Comparison of ENCODE assay signal across 1 cellular context in the genomic region with DNA sequence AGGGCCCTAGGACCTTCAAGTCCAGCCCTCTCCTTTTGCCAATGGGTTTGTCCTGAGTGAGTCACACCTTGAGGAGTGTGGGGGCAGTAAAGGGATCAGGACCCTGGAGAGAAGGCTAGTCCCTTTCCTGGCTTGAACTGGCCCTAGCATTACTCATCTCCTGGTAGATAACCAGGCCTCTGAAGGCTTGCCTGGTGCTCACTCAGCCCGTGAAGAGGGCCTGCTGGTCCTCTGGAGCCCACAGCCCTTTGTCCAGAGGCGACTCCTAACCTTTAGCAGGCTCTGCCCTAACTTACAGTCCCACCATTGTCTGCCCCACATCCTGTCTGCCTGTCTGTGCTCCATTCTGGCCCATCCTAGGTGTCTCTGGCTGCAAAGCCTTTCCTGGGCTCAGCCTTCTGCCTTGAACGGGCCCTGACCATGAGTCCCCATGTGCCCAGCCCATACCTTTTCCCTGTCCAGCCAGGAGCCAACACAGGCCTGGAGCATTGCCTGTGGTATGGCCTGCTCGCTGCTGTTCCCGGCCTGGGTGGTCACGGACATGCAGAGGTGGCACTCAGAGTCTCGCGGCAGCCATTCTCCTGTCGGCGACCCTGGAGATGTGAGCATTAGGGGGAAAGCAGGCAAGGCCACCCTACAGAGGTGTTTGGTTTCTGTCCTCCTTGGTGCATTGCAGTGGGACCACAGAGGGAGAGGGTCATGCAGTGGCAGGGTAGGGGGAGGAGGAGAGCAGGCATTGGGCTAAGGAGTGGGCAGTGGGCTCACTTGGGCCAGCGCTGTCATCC.
A peak's percentile ranks its signal among the peaks of the same experiment; 100 is the strongest.
TF ChIP-seq lines count a peak whose summit lies in the region.

No MANE protein-coding gene starts in this region.

TF ChIP-seq in K562, 482 proteins besides CTCF, POLR2A, EP300 and RAD21:
- TF ChIP-seq ZFP30 (CRISPR knock-in tag; IDR thresholded peaks at IDR 0.05; ENCODE audit: borderline replicate concordance) (no peak), EHMT2 (IDR thresholded peaks at IDR 0.05) (peak; percentile 94), JUND (IDR thresholded peaks at IDR 0.05; ENCODE audit: borderline replicate concordance, low read depth, low read length) (peak; percentile 84), JUND (tag; IDR thresholded peaks at IDR 0.05; ENCODE audit: borderline replicate concordance, low read depth, low read length) (peak; percentile 48; the same call in 2 of the 3 replicates), TEAD4 (IDR thresholded peaks at IDR 0.05; ENCODE audit: low read length) (no peak), TEAD4 (CRISPR knock-in tag; IDR thresholded peaks at IDR 0.05; ENCODE audit: borderline replicate concordance) (no peak), CBFA2T2 (conservative IDR thresholded peaks at IDR 0.05) (0 out of 2 replicates have a peak, but pooled peaks have one; percentile 5), NEUROD1 (IDR thresholded peaks at IDR 0.05; ENCODE audit: borderline replicate concordance, low read depth, low read length, partially characterized antibody) (peak; percentile 4), RCOR1 (IDR thresholded peaks at IDR 0.05; ENCODE audit: borderline replicate concordance in 1 of 2, low read depth in 2 of 2, low read length in 2 of 2) (peak in 1 of 2 experiments; percentile 26; a peak in 1 of 4 replicates), FOSL1 (tag; conservative IDR thresholded peaks at IDR 0.05) (peak; percentile 89), DPF2 (IDR thresholded peaks at IDR 0.05) (peak; percentile 66), POLR3G (IDR thresholded peaks at IDR 0.05; ENCODE audit: extremely low read depth, insufficient read length, insufficient replicate concordance) (no peak), ZNF717 (CRISPR knock-in tag; IDR thresholded peaks at IDR 0.05) (no peak), TAF9B (IDR thresholded peaks at IDR 0.05; ENCODE audit: partially characterized antibody) (no peak), CBFA2T3 (IDR thresholded peaks at IDR 0.05) (peak; percentile 45), ZZZ3 (IDR thresholded peaks at IDR 0.05) (no peak), TCF3 (CRISPR knock-in tag; IDR thresholded peaks at IDR 0.05) (peak; percentile 36; the same call in 1 of the 2 replicates), HNRNPK (IDR thresholded peaks at IDR 0.05; ENCODE audit: low read depth, low read length, poor library complexity, severe bottlenecking) (no peak), RBM25 (IDR thresholded peaks at IDR 0.05; ENCODE audit: low read depth, low read length, severe bottlenecking) (no peak), ERF (CRISPR knock-in tag; IDR thresholded peaks at IDR 0.05) (no peak), ZBTB7A (IDR thresholded peaks at IDR 0.05; ENCODE audit: borderline replicate concordance, control insufficient read depth, low read depth, low read length) (peak; percentile 60; the same call in 1 of the 2 replicates), RUNX1 (IDR thresholded peaks at IDR 0.05; ENCODE audit: low read depth) (no peak), EGR1 (conservative IDR thresholded peaks at IDR 0.05) (peak; percentile 74), MIER1 (IDR thresholded peaks at IDR 0.05; ENCODE audit: low read depth) (peak; percentile 89), ARID1B (IDR thresholded peaks at IDR 0.05) (peak; percentile 60), ZNF324 (CRISPR knock-in tag; IDR thresholded peaks at IDR 0.05) (no peak), JUN (IDR thresholded peaks at IDR 0.05; ENCODE audit: borderline replicate concordance, low read depth, low read length) (peak; percentile 58; the same call in 1 of the 2 replicates), JUN (CRISPR knock-in tag; IDR thresholded peaks at IDR 0.05; ENCODE audit: borderline replicate concordance) (no peak), ZNF644 (tag; IDR thresholded peaks at IDR 0.05; ENCODE audit: low read depth) (no peak), SMARCE1 (IDR thresholded peaks at IDR 0.05) (peak; percentile 70; the same call in 1 of the 2 replicates)
- TF ChIP-seq, protein P1, sequence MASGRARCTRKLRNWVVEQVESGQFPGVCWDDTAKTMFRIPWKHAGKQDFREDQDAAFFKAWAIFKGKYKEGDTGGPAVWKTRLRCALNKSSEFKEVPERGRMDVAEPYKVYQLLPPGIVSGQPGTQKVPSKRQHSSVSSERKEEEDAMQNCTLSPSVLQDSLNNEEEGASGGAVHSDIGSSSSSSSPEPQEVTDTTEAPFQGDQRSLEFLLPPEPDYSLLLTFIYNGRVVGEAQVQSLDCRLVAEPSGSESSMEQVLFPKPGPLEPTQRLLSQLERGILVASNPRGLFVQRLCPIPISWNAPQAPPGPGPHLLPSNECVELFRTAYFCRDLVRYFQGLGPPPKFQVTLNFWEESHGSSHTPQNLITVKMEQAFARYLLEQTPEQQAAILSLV (tag; IDR thresholded peaks at IDR 0.05) = no peak
- TF ChIP-seq, protein P2, sequence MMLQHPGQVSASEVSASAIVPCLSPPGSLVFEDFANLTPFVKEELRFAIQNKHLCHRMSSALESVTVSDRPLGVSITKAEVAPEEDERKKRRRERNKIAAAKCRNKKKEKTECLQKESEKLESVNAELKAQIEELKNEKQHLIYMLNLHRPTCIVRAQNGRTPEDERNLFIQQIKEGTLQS (IDR thresholded peaks at IDR 0.05) = peak; percentile 79
- TF ChIP-seq, protein P2 (CRISPR knock-in tag; conservative IDR thresholded peaks at IDR 0.05) = no peak
- TF ChIP-seq, protein P3, sequence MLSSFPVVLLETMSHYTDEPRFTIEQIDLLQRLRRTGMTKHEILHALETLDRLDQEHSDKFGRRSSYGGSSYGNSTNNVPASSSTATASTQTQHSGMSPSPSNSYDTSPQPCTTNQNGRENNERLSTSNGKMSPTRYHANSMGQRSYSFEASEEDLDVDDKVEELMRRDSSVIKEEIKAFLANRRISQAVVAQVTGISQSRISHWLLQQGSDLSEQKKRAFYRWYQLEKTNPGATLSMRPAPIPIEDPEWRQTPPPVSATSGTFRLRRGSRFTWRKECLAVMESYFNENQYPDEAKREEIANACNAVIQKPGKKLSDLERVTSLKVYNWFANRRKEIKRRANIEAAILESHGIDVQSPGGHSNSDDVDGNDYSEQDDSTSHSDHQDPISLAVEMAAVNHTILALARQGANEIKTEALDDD (IDR thresholded peaks at IDR 0.05) = peak; percentile 62; the same call in 1 of the 2 replicates
- TF ChIP-seq, protein P4, sequence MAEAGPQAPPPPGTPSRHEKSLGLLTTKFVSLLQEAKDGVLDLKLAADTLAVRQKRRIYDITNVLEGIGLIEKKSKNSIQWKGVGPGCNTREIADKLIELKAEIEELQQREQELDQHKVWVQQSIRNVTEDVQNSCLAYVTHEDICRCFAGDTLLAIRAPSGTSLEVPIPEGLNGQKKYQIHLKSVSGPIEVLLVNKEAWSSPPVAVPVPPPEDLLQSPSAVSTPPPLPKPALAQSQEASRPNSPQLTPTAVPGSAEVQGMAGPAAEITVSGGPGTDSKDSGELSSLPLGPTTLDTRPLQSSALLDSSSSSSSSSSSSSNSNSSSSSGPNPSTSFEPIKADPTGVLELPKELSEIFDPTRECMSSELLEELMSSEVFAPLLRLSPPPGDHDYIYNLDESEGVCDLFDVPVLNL (CRISPR knock-in tag; IDR thresholded peaks at IDR 0.05; ENCODE audit: low read depth) = no peak
- TF ChIP-seq, protein P5, sequence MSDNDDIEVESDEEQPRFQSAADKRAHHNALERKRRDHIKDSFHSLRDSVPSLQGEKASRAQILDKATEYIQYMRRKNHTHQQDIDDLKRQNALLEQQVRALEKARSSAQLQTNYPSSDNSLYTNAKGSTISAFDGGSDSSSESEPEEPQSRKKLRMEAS (CRISPR knock-in tag; IDR thresholded peaks at IDR 0.05) = peak; percentile 52
- TF ChIP-seq, protein P6, sequence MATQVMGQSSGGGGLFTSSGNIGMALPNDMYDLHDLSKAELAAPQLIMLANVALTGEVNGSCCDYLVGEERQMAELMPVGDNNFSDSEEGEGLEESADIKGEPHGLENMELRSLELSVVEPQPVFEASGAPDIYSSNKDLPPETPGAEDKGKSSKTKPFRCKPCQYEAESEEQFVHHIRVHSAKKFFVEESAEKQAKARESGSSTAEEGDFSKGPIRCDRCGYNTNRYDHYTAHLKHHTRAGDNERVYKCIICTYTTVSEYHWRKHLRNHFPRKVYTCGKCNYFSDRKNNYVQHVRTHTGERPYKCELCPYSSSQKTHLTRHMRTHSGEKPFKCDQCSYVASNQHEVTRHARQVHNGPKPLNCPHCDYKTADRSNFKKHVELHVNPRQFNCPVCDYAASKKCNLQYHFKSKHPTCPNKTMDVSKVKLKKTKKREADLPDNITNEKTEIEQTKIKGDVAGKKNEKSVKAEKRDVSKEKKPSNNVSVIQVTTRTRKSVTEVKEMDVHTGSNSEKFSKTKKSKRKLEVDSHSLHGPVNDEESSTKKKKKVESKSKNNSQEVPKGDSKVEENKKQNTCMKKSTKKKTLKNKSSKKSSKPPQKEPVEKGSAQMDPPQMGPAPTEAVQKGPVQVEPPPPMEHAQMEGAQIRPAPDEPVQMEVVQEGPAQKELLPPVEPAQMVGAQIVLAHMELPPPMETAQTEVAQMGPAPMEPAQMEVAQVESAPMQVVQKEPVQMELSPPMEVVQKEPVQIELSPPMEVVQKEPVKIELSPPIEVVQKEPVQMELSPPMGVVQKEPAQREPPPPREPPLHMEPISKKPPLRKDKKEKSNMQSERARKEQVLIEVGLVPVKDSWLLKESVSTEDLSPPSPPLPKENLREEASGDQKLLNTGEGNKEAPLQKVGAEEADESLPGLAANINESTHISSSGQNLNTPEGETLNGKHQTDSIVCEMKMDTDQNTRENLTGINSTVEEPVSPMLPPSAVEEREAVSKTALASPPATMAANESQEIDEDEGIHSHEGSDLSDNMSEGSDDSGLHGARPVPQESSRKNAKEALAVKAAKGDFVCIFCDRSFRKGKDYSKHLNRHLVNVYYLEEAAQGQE (CRISPR knock-in tag; IDR thresholded peaks at IDR 0.05; ENCODE audit: low read depth) = peak; percentile 67; the same call in 1 of the 2 replicates
- TF ChIP-seq, protein P7, sequence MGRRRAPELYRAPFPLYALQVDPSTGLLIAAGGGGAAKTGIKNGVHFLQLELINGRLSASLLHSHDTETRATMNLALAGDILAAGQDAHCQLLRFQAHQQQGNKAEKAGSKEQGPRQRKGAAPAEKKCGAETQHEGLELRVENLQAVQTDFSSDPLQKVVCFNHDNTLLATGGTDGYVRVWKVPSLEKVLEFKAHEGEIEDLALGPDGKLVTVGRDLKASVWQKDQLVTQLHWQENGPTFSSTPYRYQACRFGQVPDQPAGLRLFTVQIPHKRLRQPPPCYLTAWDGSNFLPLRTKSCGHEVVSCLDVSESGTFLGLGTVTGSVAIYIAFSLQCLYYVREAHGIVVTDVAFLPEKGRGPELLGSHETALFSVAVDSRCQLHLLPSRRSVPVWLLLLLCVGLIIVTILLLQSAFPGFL (CRISPR knock-in tag; IDR thresholded peaks at IDR 0.05) = no peak
- TF ChIP-seq, protein P8, sequence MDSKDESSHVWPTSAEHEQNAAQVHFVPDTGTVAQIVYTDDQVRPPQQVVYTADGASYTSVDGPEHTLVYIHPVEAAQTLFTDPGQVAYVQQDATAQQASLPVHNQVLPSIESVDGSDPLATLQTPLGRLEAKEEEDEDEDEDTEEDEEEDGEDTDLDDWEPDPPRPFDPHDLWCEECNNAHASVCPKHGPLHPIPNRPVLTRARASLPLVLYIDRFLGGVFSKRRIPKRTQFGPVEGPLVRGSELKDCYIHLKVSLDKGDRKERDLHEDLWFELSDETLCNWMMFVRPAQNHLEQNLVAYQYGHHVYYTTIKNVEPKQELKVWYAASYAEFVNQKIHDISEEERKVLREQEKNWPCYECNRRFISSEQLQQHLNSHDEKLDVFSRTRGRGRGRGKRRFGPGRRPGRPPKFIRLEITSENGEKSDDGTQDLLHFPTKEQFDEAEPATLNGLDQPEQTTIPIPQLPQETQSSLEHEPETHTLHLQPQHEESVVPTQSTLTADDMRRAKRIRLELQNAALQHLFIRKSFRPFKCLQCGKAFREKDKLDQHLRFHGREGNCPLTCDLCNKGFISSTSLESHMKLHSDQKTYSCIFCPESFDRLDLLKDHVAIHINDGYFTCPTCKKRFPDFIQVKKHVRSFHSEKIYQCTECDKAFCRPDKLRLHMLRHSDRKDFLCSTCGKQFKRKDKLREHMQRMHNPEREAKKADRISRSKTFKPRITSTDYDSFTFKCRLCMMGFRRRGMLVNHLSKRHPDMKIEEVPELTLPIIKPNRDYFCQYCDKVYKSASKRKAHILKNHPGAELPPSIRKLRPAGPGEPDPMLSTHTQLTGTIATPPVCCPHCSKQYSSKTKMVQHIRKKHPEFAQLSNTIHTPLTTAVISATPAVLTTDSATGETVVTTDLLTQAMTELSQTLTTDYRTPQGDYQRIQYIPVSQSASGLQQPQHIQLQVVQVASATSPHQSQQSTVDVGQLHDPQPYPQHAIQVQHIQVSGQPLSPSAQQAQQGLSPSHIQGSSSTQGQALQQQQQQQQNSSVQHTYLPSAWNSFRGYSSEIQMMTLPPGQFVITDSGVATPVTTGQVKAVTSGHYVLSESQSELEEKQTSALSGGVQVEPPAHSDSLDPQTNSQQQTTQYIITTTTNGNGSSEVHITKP (IDR thresholded peaks at IDR 0.05; ENCODE audit: partially characterized antibody) = peak; percentile 46
- TF ChIP-seq, protein P9, sequence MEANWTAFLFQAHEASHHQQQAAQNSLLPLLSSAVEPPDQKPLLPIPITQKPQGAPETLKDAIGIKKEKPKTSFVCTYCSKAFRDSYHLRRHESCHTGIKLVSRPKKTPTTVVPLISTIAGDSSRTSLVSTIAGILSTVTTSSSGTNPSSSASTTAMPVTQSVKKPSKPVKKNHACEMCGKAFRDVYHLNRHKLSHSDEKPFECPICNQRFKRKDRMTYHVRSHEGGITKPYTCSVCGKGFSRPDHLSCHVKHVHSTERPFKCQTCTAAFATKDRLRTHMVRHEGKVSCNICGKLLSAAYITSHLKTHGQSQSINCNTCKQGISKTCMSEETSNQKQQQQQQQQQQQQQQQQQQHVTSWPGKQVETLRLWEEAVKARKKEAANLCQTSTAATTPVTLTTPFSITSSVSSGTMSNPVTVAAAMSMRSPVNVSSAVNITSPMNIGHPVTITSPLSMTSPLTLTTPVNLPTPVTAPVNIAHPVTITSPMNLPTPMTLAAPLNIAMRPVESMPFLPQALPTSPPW (CRISPR knock-in tag; IDR thresholded peaks at IDR 0.05) = 0 out of 2 replicates have a peak, but pooled peaks have one; percentile 14
